Comparison of ENCODE assay signal across 9 cellular contexts in the genomic region with DNA sequence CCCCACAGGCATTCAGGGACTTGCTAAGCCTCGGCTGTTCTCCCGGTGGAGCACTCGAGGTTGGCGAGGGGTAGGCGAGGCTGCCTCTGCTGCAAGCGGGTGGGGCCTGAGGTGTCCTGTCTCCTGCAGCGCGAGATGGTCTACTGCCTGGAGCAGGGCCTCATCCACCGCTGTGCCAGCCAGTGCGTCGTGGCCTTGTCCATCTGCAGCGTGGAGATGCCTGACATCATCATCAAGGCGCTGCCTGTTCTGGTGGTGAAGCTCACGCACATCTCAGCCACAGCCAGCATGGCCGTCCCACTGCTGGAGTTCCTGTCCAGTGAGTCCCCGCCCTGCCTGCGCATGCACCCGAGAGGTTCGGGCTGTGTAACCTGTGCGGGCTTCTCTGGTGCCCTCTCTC. TPM values are rescaled to one million over a fixed set of nuclear protein-coding genes. Genes with fewer than 3 reads are reported as not detected.
"Had no signal": no experiment of that assay in that cellular context is flagged by ENCODE, and none has a peak within 500 bp of the region (broad histone marks: within the 10 kb centered on the region; RNA-seq: fewer than 3 reads in every experiment).

No MANE protein-coding gene starts in this region.

- H3K27ac Mint-ChIP-seq: GM23338, HFFc6 had no signal

- H3K27ac ChIP-seq: GM23248 had no signal

- H3K9ac ChIP-seq: GM23248 had no signal

- H3K4me1 Mint-ChIP-seq: GM23338, H9 had no signal

- H3K9me3 Mint-ChIP-seq: GM23338, H9, HFFc6 had no signal

- H2AFZ ChIP-seq: GM23248, GM23338 had no signal

- H3K9me3 ChIP-seq: HAP-1 had no signal

- ATAC-seq: GM23338, HCT116 had no signal

- DNase-seq: GM23248, GOT3, H7, H9, HCEC 1CT, HFFc6 had no signal

- H3K4me2 ChIP-seq: GM23338 had no signal

- H3K4me3 ChIP-seq: GM23248, GM23338, HAP-1 had no signal

- H3K4me3 Mint-ChIP-seq: GM23338, H9, HFFc6 had no signal

- H3K4me1 ChIP-seq: HAP-1 had no signal

RNA-seq across cellular contexts. Expression of a gene that starts 54.5 kb away (rescaled TPM):
- total RNA-seq: GM23248 had no signal
